In the genomic region with DNA sequence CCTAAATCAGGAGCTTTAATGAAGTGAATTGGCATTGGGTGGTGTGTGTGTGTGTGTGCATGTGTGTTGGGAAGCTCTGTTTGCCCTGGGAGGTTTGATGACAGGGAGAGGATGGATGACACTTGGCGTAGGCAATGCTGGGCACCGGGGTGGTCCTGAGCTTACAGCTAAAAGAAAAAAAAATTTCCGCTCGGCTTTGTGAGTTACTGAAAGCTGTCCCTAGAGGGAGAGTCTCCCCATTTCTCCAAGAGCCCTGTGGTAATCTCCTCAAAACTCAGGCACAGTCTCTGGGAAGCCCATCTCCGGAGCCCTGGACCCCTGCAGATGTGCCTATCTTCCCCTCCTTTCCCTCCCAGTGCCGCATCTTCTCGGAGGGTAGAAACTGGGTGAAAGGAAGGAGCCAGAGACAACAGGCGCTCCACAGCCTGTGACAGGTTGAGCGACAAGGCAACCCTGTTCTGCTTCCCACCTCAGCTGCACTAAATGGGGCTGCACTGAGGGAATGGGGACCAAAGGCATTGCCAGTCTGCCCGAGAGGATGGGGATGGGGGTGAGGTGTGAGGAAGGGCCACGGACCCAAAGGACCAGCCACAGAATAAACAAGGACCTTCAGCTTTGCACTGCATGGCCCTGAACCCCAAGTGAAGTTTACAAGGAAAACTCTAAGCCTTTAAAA, we compare ENCODE assay signal across 2 cellular contexts.
TF ChIP-seq lines count a peak whose summit lies in the region.

No MANE protein-coding gene starts in this region.

TF ChIP-seq in A549, 52 proteins besides CTCF, POLR2A, EP300 and RAD21:
- TF ChIP-seq FOXS1 (CRISPR knock-in tag; IDR thresholded peaks at IDR 0.05) (no peak), NPAS2 (CRISPR knock-in tag; IDR thresholded peaks at IDR 0.05; ENCODE audit: borderline replicate concordance) (no peak), POLR2AphosphoS2 (conservative IDR thresholded peaks at IDR 0.05; ENCODE audit: low read length) (no peak), CBX8 (IDR thresholded peaks at IDR 0.05) (no peak), HOXB5 (CRISPR knock-in tag; IDR thresholded peaks at IDR 0.05) (no peak), NR3C1 (IDR thresholded peaks at IDR 0.05) (no peak), ZC3H11A (IDR thresholded peaks at IDR 0.05) (no peak), CHD2 (IDR thresholded peaks at IDR 0.05; ENCODE audit: low read length, partially characterized antibody) (no peak), TFCP2L1 (CRISPR knock-in tag; IDR thresholded peaks at IDR 0.05) (no peak)
- TF ChIP-seq, protein P1, sequence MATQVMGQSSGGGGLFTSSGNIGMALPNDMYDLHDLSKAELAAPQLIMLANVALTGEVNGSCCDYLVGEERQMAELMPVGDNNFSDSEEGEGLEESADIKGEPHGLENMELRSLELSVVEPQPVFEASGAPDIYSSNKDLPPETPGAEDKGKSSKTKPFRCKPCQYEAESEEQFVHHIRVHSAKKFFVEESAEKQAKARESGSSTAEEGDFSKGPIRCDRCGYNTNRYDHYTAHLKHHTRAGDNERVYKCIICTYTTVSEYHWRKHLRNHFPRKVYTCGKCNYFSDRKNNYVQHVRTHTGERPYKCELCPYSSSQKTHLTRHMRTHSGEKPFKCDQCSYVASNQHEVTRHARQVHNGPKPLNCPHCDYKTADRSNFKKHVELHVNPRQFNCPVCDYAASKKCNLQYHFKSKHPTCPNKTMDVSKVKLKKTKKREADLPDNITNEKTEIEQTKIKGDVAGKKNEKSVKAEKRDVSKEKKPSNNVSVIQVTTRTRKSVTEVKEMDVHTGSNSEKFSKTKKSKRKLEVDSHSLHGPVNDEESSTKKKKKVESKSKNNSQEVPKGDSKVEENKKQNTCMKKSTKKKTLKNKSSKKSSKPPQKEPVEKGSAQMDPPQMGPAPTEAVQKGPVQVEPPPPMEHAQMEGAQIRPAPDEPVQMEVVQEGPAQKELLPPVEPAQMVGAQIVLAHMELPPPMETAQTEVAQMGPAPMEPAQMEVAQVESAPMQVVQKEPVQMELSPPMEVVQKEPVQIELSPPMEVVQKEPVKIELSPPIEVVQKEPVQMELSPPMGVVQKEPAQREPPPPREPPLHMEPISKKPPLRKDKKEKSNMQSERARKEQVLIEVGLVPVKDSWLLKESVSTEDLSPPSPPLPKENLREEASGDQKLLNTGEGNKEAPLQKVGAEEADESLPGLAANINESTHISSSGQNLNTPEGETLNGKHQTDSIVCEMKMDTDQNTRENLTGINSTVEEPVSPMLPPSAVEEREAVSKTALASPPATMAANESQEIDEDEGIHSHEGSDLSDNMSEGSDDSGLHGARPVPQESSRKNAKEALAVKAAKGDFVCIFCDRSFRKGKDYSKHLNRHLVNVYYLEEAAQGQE (IDR thresholded peaks at IDR 0.05) = no peak
- TF ChIP-seq, protein P2, sequence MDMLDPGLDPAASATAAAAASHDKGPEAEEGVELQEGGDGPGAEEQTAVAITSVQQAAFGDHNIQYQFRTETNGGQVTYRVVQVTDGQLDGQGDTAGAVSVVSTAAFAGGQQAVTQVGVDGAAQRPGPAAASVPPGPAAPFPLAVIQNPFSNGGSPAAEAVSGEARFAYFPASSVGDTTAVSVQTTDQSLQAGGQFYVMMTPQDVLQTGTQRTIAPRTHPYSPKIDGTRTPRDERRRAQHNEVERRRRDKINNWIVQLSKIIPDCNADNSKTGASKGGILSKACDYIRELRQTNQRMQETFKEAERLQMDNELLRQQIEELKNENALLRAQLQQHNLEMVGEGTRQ (IDR thresholded peaks at IDR 0.05) = no peak
TF ChIP-seq in A549: peak in this region for 0.

TF ChIP-seq in HCT116, 20 proteins besides CTCF, POLR2A, EP300 and RAD21:
- TF ChIP-seq EZH2phosphoT487 (IDR thresholded peaks at IDR 0.05; ENCODE audit: borderline replicate concordance) (no peak), CEBPB (IDR thresholded peaks at IDR 0.05; ENCODE audit: low read depth) (no peak), ZNF274 (IDR thresholded peaks at IDR 0.05; ENCODE audit: low read depth, low read length) (no peak), SRF (IDR thresholded peaks at IDR 0.05; ENCODE audit: low read depth) (no peak), CBX3 (IDR thresholded peaks at IDR 0.05; ENCODE audit: low read depth) (no peak), ELF1 (IDR thresholded peaks at IDR 0.05; ENCODE audit: borderline replicate concordance, low read depth) (no peak), FOSL1 (IDR thresholded peaks at IDR 0.05; ENCODE audit: low read depth) (no peak), EZH2 (IDR thresholded peaks at IDR 0.05) (no peak), JUND (IDR thresholded peaks at IDR 0.05) (no peak), ZFX (IDR thresholded peaks at IDR 0.05) (no peak)
- TF ChIP-seq, protein P3, sequence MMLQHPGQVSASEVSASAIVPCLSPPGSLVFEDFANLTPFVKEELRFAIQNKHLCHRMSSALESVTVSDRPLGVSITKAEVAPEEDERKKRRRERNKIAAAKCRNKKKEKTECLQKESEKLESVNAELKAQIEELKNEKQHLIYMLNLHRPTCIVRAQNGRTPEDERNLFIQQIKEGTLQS (IDR thresholded peaks at IDR 0.05) = no peak
- TF ChIP-seq, protein P1 (IDR thresholded peaks at IDR 0.05; ENCODE audit: low read depth) = no peak
